ENCODE assay signal across 19 cellular contexts in genomic region chr1:218869276-218869675, GRCh38.
"Had no signal": no experiment of that assay in that cellular context is flagged by ENCODE, and none has a peak within 500 bp of the region (broad histone marks: within the 10 kb centered on the region; RNA-seq: fewer than 3 reads in every experiment).

No MANE protein-coding gene starts in this region.

- H3K27me3 ChIP-seq: dorsolateral prefrontal cortex, gastroesophageal sphincter, testis, tibial nerve had no signal

- H3K36me3 ChIP-seq: gastroesophageal sphincter, tibial nerve had no signal

- H3K4me3 ChIP-seq: dorsolateral prefrontal cortex, gastroesophageal sphincter, lung, psoas muscle, skin epidermis, testis, tibial nerve had no signal

- H3K4me1 ChIP-seq: gastroesophageal sphincter, psoas muscle had no signal

- H3K9me3 ChIP-seq: gastroesophageal sphincter, psoas muscle, testis, tibial nerve had no signal

- H3K27ac ChIP-seq: dorsolateral prefrontal cortex, gastroesophageal sphincter, psoas muscle, skin epidermis, testis had no signal

- DNase-seq: cortex of kidney; dorsolateral prefrontal cortex; effector memory CD4-positive, alpha-beta T cell; glutamatergic neuron; kidney; left colon; left ventricle myocardium superior; naive thymus-derived CD4-positive, alpha-beta T cell; nephron progenitor cell; psoas muscle; stimulated activated CD4-positive, alpha-beta T cell treated with anti-CD3 and anti-CD28 coated beads, Interleukin-2, amount 100 ng/mL, for 24 hours; stimulated activated CD4-positive, alpha-beta T cell treated with anti-CD3 and anti-CD28 coated beads, Interleukin-4, amount 100 ng/mL, for 4 hours; stimulated activated naive B cell treated with anti-CD40 and anti-IgM and Interleukin-4, amounts not matched to agents 10 μg/mL and 1 μg/mL and 100 μg/mL, for 72 hours; stimulated activated naive CD8-positive, alpha-beta T cell treated with anti-CD3 and anti-CD28 coated beads, Interleukin-15, amount 100 ng/mL, for 72 hours; testis had no signal
